In the genomic region with DNA sequence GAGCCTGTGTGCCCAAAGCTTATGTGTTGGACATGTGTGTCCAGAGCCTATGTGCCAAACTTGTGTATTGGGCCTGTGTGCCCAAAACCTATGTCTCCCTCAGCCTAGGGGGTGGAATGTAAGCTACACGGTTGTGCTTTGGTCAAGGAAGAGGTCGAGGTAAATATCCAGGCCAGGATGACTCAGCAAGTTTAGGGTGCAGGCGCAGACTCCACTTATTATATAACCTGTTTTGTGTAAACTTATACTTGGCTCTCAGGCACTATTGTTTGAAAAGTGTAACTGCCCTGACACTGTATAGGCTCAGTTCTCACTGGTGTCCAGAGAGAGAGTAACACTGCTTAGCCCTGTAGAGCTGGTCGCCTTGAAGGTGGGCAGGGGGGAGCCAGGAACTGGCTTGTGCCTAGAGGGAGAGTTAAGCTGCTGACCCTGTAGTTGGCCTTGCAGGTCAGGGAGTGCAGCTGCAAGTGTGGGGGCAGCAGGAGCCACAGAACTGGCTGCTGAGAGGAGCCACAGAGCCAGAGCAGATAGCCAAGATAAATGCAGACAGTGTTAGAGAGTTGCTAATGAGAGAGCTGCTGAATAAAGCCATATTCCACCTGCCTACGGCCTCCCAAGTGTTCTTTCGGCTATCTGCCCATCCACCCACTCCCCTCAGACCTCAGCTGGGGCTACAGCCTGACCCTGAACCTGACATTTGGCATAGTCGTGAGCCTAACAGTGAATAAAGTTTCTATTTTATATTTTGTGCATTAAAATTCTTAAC, we compare ENCODE assay signal across 21 cellular contexts.
DNase-seq lines count a peak whose midpoint lies in the region; ATAC-seq, FAIRE-seq and TF ChIP-seq lines count a peak whose summit lies in the region.
"Had no signal": no experiment of that assay in that cellular context is flagged by ENCODE, and none has a peak within 500 bp of the region (broad histone marks: within the 10 kb centered on the region; RNA-seq: fewer than 3 reads in every experiment).

No MANE protein-coding gene starts in this region.

- H3K27me3 ChIP-seq in PC-9 (ENCODE audit: insufficient read depth, low read depth) = no peaks in the 10 kb centered on the region
- H3K27me3 ChIP-seq in suprapubic skin = no peaks in the 10 kb centered on the region
- H3K27me3 ChIP-seq: SJCRH30 had no signal

- no peak for TF ChIP-seq POLR2A in A549 (IDR thresholded peaks at IDR 0.05; ENCODE audit: low read length)
- no peak for TF ChIP-seq POLR2A in H54 (IDR thresholded peaks at IDR 0.05; ENCODE audit: low read depth, low read length)
- TF ChIP-seq POLR2A in suprapubic skin (IDR thresholded peaks at IDR 0.05) = no peak

- 0 out of 2 replicates have a peak, but pooled peaks cover 5% of the 10 kb centered on the region for H3K9me2 ChIP-seq in PC-9 (ENCODE audit: insufficient read depth)

- FAIRE-seq in A549 (lab: Jason Lieb, UNC) (no peak), H54 (lab: Jason Lieb, UNC) (peak; percentile 80)
- FAIRE-seq: GM18507 had no signal

- no peaks in the 10 kb centered on the region for H3K4me1 ChIP-seq in A549
- no peaks in the 10 kb centered on the region for H3K4me1 ChIP-seq in PC-9 (replicated peaks; ENCODE audit: insufficient read depth)
- H3K4me1 ChIP-seq in suprapubic skin = no peaks in the 10 kb centered on the region
- H3K4me1 ChIP-seq: lower lobe of right lung, SJCRH30 had no signal

- intact Hi-C loops in PC-9 (cut with micrococcal nuclease; ENCODE audit: unreplicated experiment) = no loop called here

- ATAC-seq in A549 (no peak), GM21529 (IDR thresholded peaks at IDR 0.05; ENCODE audit: unreplicated experiment) (no peak)
- ATAC-seq: activated CD8-positive, alpha-beta T cell treated with anti-CD3 and anti-CD28 coated beads for 36 hours; effector memory CD8-positive, alpha-beta T cell had no signal

- BruUV-seq in PC-9 (replicated peaks; lab: Mats Ljungman, UMichigan) = no TSS peak

- H3K79me2 ChIP-seq in PC-9 (ENCODE audit: low read depth) = no peaks in the 10 kb centered on the region

- CTCF ChIA-PET in A549 (lab: Yijun Ruan, JAX) (no interaction called here), PC-9 (lab: Charles Lee) (no interaction called here)

- H3K36me3 ChIP-seq in PC-9 (ENCODE audit: low read depth) (no peaks in the 10 kb centered on the region), suprapubic skin (no peaks in the 10 kb centered on the region)
- H3K36me3 ChIP-seq: lower lobe of right lung, SJCRH30, thoracic aorta had no signal

- H3K27ac ChIP-seq in A549 = no peak overlapping the region
- H3K27ac ChIP-seq in PC-9 = no peak overlapping the region
- no peak overlapping the region for H3K27ac ChIP-seq in suprapubic skin
- H3K27ac ChIP-seq: lower lobe of right lung, SJCRH30, thoracic aorta had no signal

- H3K4me3 ChIP-seq in A549 (no peak overlapping the region), PC-9 (no peak overlapping the region), suprapubic skin (no peak overlapping the region)
- H3K4me3 ChIP-seq: lower lobe of right lung, SJCRH30, thoracic aorta had no signal

- TF ChIP-seq EP300 in A549 (IDR thresholded peaks at IDR 0.05) (no peak), suprapubic skin (IDR thresholded peaks at IDR 0.05) (no peak)

- WGBS in A549 (ENCODE audit: missing lambda C conversion rate) = 26% methylated on average over 7 of the region's 7 CpGs
- WGBS in suprapubic skin = 90% methylated on average over 6 of the region's 7 CpGs

- POLR2A ChIA-PET in A549 (lab: Yijun Ruan, JAX) (no interaction called here), PC-9 (lab: Charles Lee; ENCODE audit: unreplicated experiment) (no interaction called here)

- no peaks in the 10 kb centered on the region for H4K20me1 ChIP-seq in PC-9 (ENCODE audit: insufficient read depth)

- no peaks in the 10 kb centered on the region; the same call in 2 of the 3 replicates for H3K9me3 ChIP-seq in A549
- no peaks in the 10 kb centered on the region for H3K9me3 ChIP-seq in PC-9 (ENCODE audit: insufficient read depth, low read depth)
- peaks cover 3% of the 10 kb centered on the region for H3K9me3 ChIP-seq in suprapubic skin
- H3K9me3 ChIP-seq: lower lobe of right lung, SJCRH30, thoracic aorta had no signal

- H3K4me2 ChIP-seq in A549 (no peak overlapping the region), PC-9 (no peak overlapping the region)

- TF ChIP-seq CTCF in A549 (IDR thresholded peaks at IDR 0.05) (no peak), PC-9 (conservative IDR thresholded peaks at IDR 0.05) (no peak), suprapubic skin (IDR thresholded peaks at IDR 0.05) (no peak)

- DNase-seq in A549 (ENCODE audit: low read depth in 1 of 2, low spot score in 1 of 2) (peak in 1 of 2 experiments; percentile 7), H54 (ENCODE audit: insufficient read length, low spot score) (no peak), PC-9 (no peak), iPS DF 19.7 (ENCODE audit: low read depth, low spot score) (peak; percentile 1), HK-2 (ENCODE audit: unreplicated experiment) (no peak), D341Med (ENCODE audit: low spot score) (no peak), suprapubic skin (ENCODE audit: low spot score in 2 of 2) (no peak)
- DNase-seq: activated CD8-positive, alpha-beta T cell treated with anti-CD3 and anti-CD28 coated beads for 36 hours; activated naive CD4-positive, alpha-beta T cell treated with anti-CD3 and anti-CD28 coated beads, Interleukin-2, amount 50 U/mL, for 16 hours; activated T-cell treated with anti-CD3 and anti-CD28 coated beads, Interleukin-2, amount 50 U/mL, for 1 hour; CD4-positive, alpha-beta memory T cell; effector memory CD8-positive, alpha-beta T cell; lower lobe of right lung; NCI-H187 treated with DMSO at 0.1 percent for 48 hours; NCI-H446; nucleus accumbens; retina; SJCRH30 had no signal

- peak overlapping the region; percentile 31; the same call in 1 of the 2 replicates for H2AFZ ChIP-seq in PC-9

- H3F3A ChIP-seq in PC-9 (ENCODE audit: insufficient read depth, low read depth) = no peaks in the 10 kb centered on the region

- TF ChIP-seq RAD21 in A549 (conservative IDR thresholded peaks at IDR 0.05 in 1 of 2, IDR thresholded peaks at IDR 0.05 in 1 of 2) = no peak

TF ChIP-seq in A549, 52 proteins besides CTCF, POLR2A, EP300 and RAD21:
- peak; percentile 56 for TF ChIP-seq MAFK (IDR thresholded peaks at IDR 0.05; ENCODE audit: partially characterized antibody)
- no peak for TF ChIP-seq FOSB (CRISPR knock-in tag; IDR thresholded peaks at IDR 0.05)
- TF ChIP-seq NFE2L2 (conservative IDR thresholded peaks at IDR 0.05; ENCODE audit: low read length) = peak; percentile 75
